ENCODE assay signal across 12 cellular contexts in the genomic region with DNA sequence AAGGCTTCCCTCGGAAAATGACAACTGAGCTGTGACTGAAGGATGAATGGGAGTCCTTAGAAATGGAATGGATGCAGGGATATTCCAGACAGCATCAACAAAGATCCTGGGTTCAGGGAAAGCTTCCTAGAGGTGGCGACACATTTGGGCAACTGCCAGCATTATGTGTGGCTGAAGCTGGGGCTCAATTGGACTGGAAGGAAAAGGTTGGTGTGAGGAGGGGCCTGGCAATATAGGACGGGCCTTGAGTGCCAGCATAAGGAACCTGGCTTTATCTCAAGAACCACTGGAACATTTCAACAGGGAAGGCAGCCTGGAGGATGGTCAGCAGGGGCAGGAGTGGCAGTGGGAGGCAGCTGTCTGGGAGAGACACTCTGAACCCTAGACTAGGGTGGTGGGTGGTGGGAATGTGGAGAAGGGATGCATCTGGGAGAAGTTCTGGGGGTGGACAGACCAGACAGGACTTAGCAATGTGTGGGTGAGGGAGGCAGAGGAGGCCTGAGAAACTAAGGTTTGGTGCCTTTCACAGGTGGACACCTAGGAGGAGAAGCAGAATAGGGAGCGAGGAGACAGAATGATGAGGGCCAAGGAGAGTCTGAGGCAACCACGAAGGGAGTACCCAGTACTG. TPM values are rescaled to one million over a fixed set of nuclear protein-coding genes. Genes with fewer than 3 reads are reported as not detected.
A peak's percentile ranks its signal among the peaks of the same experiment; 100 is the strongest.
DNase-seq lines count a peak whose midpoint lies in the region; ATAC-seq and TF ChIP-seq lines count a peak whose summit lies in the region.
"Had no signal": no experiment of that assay in that cellular context is flagged by ENCODE, and none has a peak within 500 bp of the region (broad histone marks: within the 10 kb centered on the region; RNA-seq: fewer than 3 reads in every experiment).

No MANE protein-coding gene starts in this region.

- no peaks in the 10 kb centered on the region for H3K9me3 Mint-ChIP-seq in CD4-positive, CD25-positive, alpha-beta regulatory T cell
- H3K9me3 Mint-ChIP-seq in central memory CD8-positive, alpha-beta T cell, result no peaks in the 10 kb centered on the region

- no peaks in the 10 kb centered on the region for H3K9me2 ChIP-seq in OCI-LY1 (ENCODE audit: low read depth, low read length)

- no peak overlapping the region for H3K9ac ChIP-seq in OCI-LY1 (ENCODE audit: low read length)

- no peak for ATAC-seq in CD4-positive, CD25-positive, alpha-beta regulatory T cell (ENCODE audit: low read depth in 2 of 2)
- ATAC-seq in central memory CD8-positive, alpha-beta T cell (replicated peaks; ENCODE audit: extremely low read depth, poor library complexity, severe bottlenecking), result no peak
- ATAC-seq in GM18517 (IDR thresholded peaks at IDR 0.05; ENCODE audit: unreplicated experiment), result no peak
- no peak for ATAC-seq in HG02623 (IDR thresholded peaks at IDR 0.05; ENCODE audit: unreplicated experiment)
- ATAC-seq in GM21717 (IDR thresholded peaks at IDR 0.05; ENCODE audit: unreplicated experiment), result no peak
- ATAC-seq: SK-N-SH treated with all-trans-retinoic acid at 6 μM for 48 hours had no signal

- H3K4me3 ChIP-seq in CD4-positive, CD25-positive, alpha-beta regulatory T cell (ENCODE audit: low read depth, low read length), result peak overlapping the region; percentile 34
- H3K4me3 ChIP-seq in OCI-LY1 (ENCODE audit: low read depth, low read length, poor library complexity, severe bottlenecking), result no peak overlapping the region
- no peak overlapping the region for H3K4me3 ChIP-seq in osteoblast (ENCODE audit: insufficient read depth, low read length)
- no peak overlapping the region for H3K4me3 ChIP-seq in coronary artery

- H3K36me3 ChIP-seq in CD4-positive, CD25-positive, alpha-beta regulatory T cell (ENCODE audit: control insufficient read depth, insufficient read depth, low read length), result peaks cover 13% of the 10 kb centered on the region
- H3K36me3 ChIP-seq in OCI-LY1 (ENCODE audit: insufficient read depth, low read length) (peaks cover 21% of the 10 kb centered on the region; the same call in 1 of the 2 replicates), osteoblast (ENCODE audit: insufficient read depth, low read length) (peaks cover 29% of the 10 kb centered on the region)

- no peak for DNase-seq in CD4-positive, CD25-positive, alpha-beta regulatory T cell
- DNase-seq in central memory CD8-positive, alpha-beta T cell (ENCODE audit: low spot score in 2 of 2), result no peak
- peak; percentile 77 for DNase-seq in osteoblast (ENCODE audit: insufficient read length, low spot score, missing footprints)
- no peak for DNase-seq in coronary artery (ENCODE audit: low spot score)
- DNase-seq: DMS79; stimulated activated CD8-positive, alpha-beta memory T cell treated with anti-CD3 and anti-CD28 coated beads, Interleukin-4, amount 100 ng/mL, for 48 hours had no signal

- H2AFZ ChIP-seq in OCI-LY1 (ENCODE audit: low read length), result no peak overlapping the region
- no peak overlapping the region for H2AFZ ChIP-seq in osteoblast (ENCODE audit: low read length)

- no peak for TF ChIP-seq CTCF in OCI-LY1 (IDR thresholded peaks at IDR 0.05; ENCODE audit: low read length)
- no peak for TF ChIP-seq CTCF in osteoblast (IDR thresholded peaks at IDR 0.05; ENCODE audit: extremely low read depth, low read depth, low read length)
- TF ChIP-seq CTCF in coronary artery (IDR thresholded peaks at IDR 0.05), result no peak

- H3K36me3 Mint-ChIP-seq in CD4-positive, CD25-positive, alpha-beta regulatory T cell, result peaks cover 23% of the 10 kb centered on the region
- H3K36me3 Mint-ChIP-seq in central memory CD8-positive, alpha-beta T cell (ENCODE audit: insufficient read depth), result peaks cover 38% of the 10 kb centered on the region

- no peaks in the 10 kb centered on the region for H3K79me2 ChIP-seq in OCI-LY1 (ENCODE audit: insufficient read depth, low read length)
- peaks cover 46% of the 10 kb centered on the region for H3K79me2 ChIP-seq in osteoblast (ENCODE audit: insufficient read depth, low read length)

- no peaks in the 10 kb centered on the region for H3K27me3 ChIP-seq in CD4-positive, CD25-positive, alpha-beta regulatory T cell (ENCODE audit: control insufficient read depth, insufficient read depth, low read length)
- H3K27me3 ChIP-seq in OCI-LY1 (ENCODE audit: insufficient read depth, low read length) (no peaks in the 10 kb centered on the region), osteoblast (ENCODE audit: insufficient read depth, low read length) (no peaks in the 10 kb centered on the region)

- peaks cover 20 to 91% (median 62%) of the 10 kb centered on the region in 4 donors for H3K4me1 Mint-ChIP-seq in CD4-positive, CD25-positive, alpha-beta regulatory T cell
- H3K4me1 Mint-ChIP-seq in central memory CD8-positive, alpha-beta T cell, result peaks cover 82% of the 10 kb centered on the region

- H3K4me2 ChIP-seq in OCI-LY1 (ENCODE audit: low read length) (no peak overlapping the region), osteoblast (ENCODE audit: insufficient read depth, low read length) (no peak overlapping the region)

- H3K4me1 ChIP-seq in CD4-positive, CD25-positive, alpha-beta regulatory T cell (ENCODE audit: control insufficient read depth, insufficient read depth, low read length, poor library complexity, severe bottlenecking), result peaks cover 97% of the 10 kb centered on the region
- H3K4me1 ChIP-seq in OCI-LY1 (ENCODE audit: insufficient read depth, low read length, severe bottlenecking) (peaks cover 81% of the 10 kb centered on the region), osteoblast (ENCODE audit: insufficient read depth, low read length) (peaks cover 67% of the 10 kb centered on the region)

- H4K20me1 ChIP-seq in OCI-LY1 (ENCODE audit: insufficient read depth, low read length) (no peaks in the 10 kb centered on the region), osteoblast (ENCODE audit: insufficient read depth, low read length) (peaks cover 25% of the 10 kb centered on the region)

- peak overlapping the region; percentile 93 for H3K27ac ChIP-seq in CD4-positive, CD25-positive, alpha-beta regulatory T cell (ENCODE audit: insufficient read depth, low read length, poor library complexity, severe bottlenecking)
- H3K27ac ChIP-seq in OCI-LY1 (ENCODE audit: low read depth, low read length, poor library complexity, severe bottlenecking) (peak overlapping the region; percentile 100), osteoblast (ENCODE audit: low read depth, low read length) (peak overlapping the region; percentile 66), coronary artery (peak overlapping the region in 1 of 2 donors; percentile 100)

- no peaks in the 10 kb centered on the region for H3K9me3 ChIP-seq in CD4-positive, CD25-positive, alpha-beta regulatory T cell (ENCODE audit: control insufficient read depth in 2 of 2, low read length in 2 of 2)
- H3K9me3 ChIP-seq in OCI-LY1 (ENCODE audit: low read length) (no peaks in the 10 kb centered on the region), osteoblast (ENCODE audit: low read depth, low read length) (no peaks in the 10 kb centered on the region)

- peak overlapping the region; percentile 96 to 100 (median 99) for H3K27ac Mint-ChIP-seq in CD4-positive, CD25-positive, alpha-beta regulatory T cell
- H3K27ac Mint-ChIP-seq in central memory CD8-positive, alpha-beta T cell (ENCODE audit: low read depth), result peak overlapping the region; percentile 87

- peak overlapping the region; percentile 84 to 96 (median 91) for H3K4me3 Mint-ChIP-seq in CD4-positive, CD25-positive, alpha-beta regulatory T cell
- peak overlapping the region; percentile 66 for H3K4me3 Mint-ChIP-seq in central memory CD8-positive, alpha-beta T cell

- peaks cover 15% of the 10 kb centered on the region; the same call in 1 of the 2 replicates for H3F3A ChIP-seq in OCI-LY1 (ENCODE audit: insufficient read depth, low read length)

- no peaks in the 10 kb centered on the region for H3K27me3 Mint-ChIP-seq in CD4-positive, CD25-positive, alpha-beta regulatory T cell
- H3K27me3 Mint-ChIP-seq in central memory CD8-positive, alpha-beta T cell, result no peaks in the 10 kb centered on the region

RNA-seq across cellular contexts. Expression of a gene that starts 3.5 kb away (rescaled TPM):
- 404 TPM for total RNA-seq in CD4-positive, CD25-positive, alpha-beta regulatory T cell
- polyA plus RNA-seq in CD4-positive, CD25-positive, alpha-beta regulatory T cell, result 1,000 to 10,000 TPM; 1,085 to 1,853 (median 1,299) TPM
- total RNA-seq in osteoblast, result 29.2 and 30.8 TPM in 2 replicates

RNA-seq across cellular contexts. Expression of a gene that starts 23.1 kb away (rescaled TPM):
- 30.8 TPM for total RNA-seq in CD4-positive, CD25-positive, alpha-beta regulatory T cell
- polyA plus RNA-seq in CD4-positive, CD25-positive, alpha-beta regulatory T cell, result 10 to 100 TPM in 3 of 4 donors, 1 to 10 TPM in 1; 8.1 to 15.2 (median 11.0) TPM
- 5.8 and 6.2 TPM in 2 replicates for total RNA-seq in osteoblast

RNA-seq across cellular contexts. Expression of a gene that starts 34.4 kb away (rescaled TPM):
- 1,528 TPM for total RNA-seq in CD4-positive, CD25-positive, alpha-beta regulatory T cell
- polyA plus RNA-seq in CD4-positive, CD25-positive, alpha-beta regulatory T cell, result over 10,000 TPM in 2 of 4 donors, 1,000 to 10,000 TPM in 2; 9,467 to 12,173 (median 10,919) TPM
- total RNA-seq in osteoblast, result not detected in 2 replicates
- total RNA-seq: renal cortical epithelial cell had no signal

RNA-seq across cellular contexts. Expression of a gene that starts 49.3 kb away (rescaled TPM):
- 18.0 TPM for total RNA-seq in CD4-positive, CD25-positive, alpha-beta regulatory T cell
- 1 to 10 TPM; 6.5 to 9.8 (median 7.7) TPM for polyA plus RNA-seq in CD4-positive, CD25-positive, alpha-beta regulatory T cell
- 8.0 and 9.1 TPM in 2 replicates for total RNA-seq in osteoblast

Comparison
In these comparisons a context has a peak if more than half of its experiments do, and no peak if none do; other contexts are left out.
1. RNA of a gene that starts 3.5 kb away (total RNA-seq): 404 TPM in CD4-positive, CD25-positive, alpha-beta regulatory T cell (single experiment); 29.2 to 30.8 TPM in osteoblast; every median in the first group is over 10 times any median in the second.
2. RNA of a gene that starts 34.4 kb away (total RNA-seq): 1,528 TPM in CD4-positive, CD25-positive, alpha-beta regulatory T cell (single experiment); not detected in osteoblast; every median in the first group is over 1,000 times any median in the second.